In the genomic region with DNA sequence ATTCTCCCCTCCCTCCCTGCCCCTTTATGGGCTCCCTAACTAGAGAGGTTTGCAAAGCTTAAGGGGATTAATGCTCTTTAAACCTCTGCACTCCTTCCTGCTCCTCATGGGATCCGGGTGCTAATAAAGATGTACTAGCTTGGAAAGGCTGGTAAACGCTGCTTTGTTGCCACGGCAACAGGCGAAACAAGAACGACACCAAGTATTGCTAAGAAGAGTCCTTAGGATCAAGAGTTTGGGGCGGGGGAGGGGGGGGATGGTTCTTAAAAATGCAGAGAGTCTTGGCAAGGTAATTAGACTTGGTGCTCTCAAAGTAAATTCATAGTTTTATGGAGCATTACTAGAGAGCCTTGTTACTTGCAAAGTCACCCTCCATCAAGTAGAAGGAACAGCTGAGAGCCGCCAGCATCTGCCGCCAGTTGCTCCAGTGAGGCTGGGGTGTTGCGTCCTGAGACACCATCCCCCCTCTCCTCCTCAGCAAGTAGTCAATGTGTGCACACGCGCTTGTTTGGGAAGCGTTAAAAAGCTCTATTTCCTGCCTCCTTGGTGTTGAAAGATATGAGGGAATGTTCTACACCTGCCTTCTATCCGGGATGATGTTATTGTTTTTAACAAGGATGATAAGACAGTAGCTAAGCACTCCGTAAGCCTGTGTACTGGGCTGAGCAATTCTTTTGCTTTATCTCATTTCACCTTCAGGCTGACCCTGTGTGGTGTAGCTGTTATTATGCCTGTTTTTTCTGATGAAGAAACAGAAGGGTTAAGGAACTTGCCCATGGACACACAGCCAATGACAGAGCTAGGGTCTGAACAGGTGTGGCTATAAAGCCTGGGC, we compare ENCODE assay signal across 1 cellular context.
TF ChIP-seq lines count a peak whose summit lies in the region.

No MANE protein-coding gene starts in this region.

TF ChIP-seq in IMR-90, 13 proteins besides CTCF, POLR2A, EP300 and RAD21:
- no peak for TF ChIP-seq NFE2L2 (IDR thresholded peaks at IDR 0.05; ENCODE audit: low read depth, low read length)
- TF ChIP-seq MAFK (IDR thresholded peaks at IDR 0.05; ENCODE audit: low read depth, low read length), result no peak
- TF ChIP-seq, protein P1, sequence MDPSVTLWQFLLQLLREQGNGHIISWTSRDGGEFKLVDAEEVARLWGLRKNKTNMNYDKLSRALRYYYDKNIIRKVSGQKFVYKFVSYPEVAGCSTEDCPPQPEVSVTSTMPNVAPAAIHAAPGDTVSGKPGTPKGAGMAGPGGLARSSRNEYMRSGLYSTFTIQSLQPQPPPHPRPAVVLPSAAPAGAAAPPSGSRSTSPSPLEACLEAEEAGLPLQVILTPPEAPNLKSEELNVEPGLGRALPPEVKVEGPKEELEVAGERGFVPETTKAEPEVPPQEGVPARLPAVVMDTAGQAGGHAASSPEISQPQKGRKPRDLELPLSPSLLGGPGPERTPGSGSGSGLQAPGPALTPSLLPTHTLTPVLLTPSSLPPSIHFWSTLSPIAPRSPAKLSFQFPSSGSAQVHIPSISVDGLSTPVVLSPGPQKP (IDR thresholded peaks at IDR 0.05; ENCODE audit: borderline replicate concordance, low read depth, low read length), result no peak
- no peak for TF ChIP-seq MAZ (IDR thresholded peaks at IDR 0.05; ENCODE audit: borderline replicate concordance, low read depth, low read length)
- TF ChIP-seq MXI1 (IDR thresholded peaks at IDR 0.05; ENCODE audit: borderline replicate concordance, low read depth, low read length), result no peak
- TF ChIP-seq BHLHE40 (IDR thresholded peaks at IDR 0.05; ENCODE audit: low read depth, low read length), result no peak
- no peak for TF ChIP-seq RCOR1 (IDR thresholded peaks at IDR 0.05; ENCODE audit: insufficient replicate concordance, low read length)
- no peak for TF ChIP-seq SMC3 (IDR thresholded peaks at IDR 0.05; ENCODE audit: low read depth, low read length)
- TF ChIP-seq, protein P2, sequence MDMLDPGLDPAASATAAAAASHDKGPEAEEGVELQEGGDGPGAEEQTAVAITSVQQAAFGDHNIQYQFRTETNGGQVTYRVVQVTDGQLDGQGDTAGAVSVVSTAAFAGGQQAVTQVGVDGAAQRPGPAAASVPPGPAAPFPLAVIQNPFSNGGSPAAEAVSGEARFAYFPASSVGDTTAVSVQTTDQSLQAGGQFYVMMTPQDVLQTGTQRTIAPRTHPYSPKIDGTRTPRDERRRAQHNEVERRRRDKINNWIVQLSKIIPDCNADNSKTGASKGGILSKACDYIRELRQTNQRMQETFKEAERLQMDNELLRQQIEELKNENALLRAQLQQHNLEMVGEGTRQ (IDR thresholded peaks at IDR 0.05; ENCODE audit: low read depth, low read length), result no peak
- TF ChIP-seq RFX5 (IDR thresholded peaks at IDR 0.05; ENCODE audit: low read depth, low read length), result no peak
- no peak for TF ChIP-seq CEBPB (IDR thresholded peaks at IDR 0.05; ENCODE audit: low read depth, low read length)
- TF ChIP-seq FOS (IDR thresholded peaks at IDR 0.05; ENCODE audit: low read depth, low read length), result no peak
- TF ChIP-seq CHD1 (IDR thresholded peaks at IDR 0.05; ENCODE audit: low read depth, low read length), result no peak
